1 cellular context compared by ENCODE assay signal in the genomic region with DNA sequence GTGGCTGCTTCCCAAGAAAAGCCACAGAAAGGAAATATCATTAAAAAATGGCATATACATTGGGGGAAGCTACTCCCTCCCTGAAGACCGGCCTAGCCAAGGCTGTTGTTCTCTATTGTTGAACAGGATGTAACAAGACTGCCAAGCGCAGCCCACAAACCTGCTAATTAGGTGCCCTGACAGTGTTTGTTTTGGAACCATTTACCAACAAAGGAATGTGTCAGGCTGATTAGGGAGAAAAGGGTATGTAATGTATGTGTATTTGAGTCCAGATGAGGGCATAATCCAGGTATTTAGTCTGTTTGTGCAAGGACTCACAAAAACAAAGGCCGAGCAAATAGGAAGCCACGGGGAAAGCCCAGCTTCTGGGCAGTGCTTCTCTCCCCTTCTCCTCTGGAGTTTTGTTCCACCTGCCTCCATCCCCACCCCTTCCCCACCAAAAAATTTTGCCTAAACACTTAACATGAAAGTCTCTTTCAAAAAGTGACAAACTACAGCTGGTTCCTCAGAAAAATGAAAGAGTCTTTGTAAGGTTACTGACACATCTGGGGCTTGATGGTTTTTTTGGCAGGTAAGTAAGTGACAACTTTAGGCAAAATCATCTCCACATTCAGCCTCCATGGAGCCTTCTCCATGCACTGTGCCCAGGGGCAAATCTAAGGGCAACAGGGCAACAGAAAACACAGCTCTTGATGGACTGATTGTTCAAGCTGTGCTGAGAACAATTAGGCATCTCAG.
A peak's percentile ranks its signal among the peaks of the same experiment; 100 is the strongest.
TF ChIP-seq lines count a peak whose summit lies in the region.

No MANE protein-coding gene starts in this region.

TF ChIP-seq in HepG2, 621 proteins besides CTCF, POLR2A, EP300 and RAD21 (continued from another document and continues in another):
- TF ChIP-seq TFDP2 (CRISPR knock-in tag; IDR thresholded peaks at IDR 0.05) (no peak), MEF2D (CRISPR knock-in tag; IDR thresholded peaks at IDR 0.05) (peak; percentile 84), ZNF790 (CRISPR knock-in tag; IDR thresholded peaks at IDR 0.05; ENCODE audit: borderline replicate concordance) (no peak), ZNF326 (CRISPR knock-in tag; IDR thresholded peaks at IDR 0.05; ENCODE audit: borderline replicate concordance) (no peak), ELF4 (CRISPR knock-in tag; IDR thresholded peaks at IDR 0.05; ENCODE audit: borderline replicate concordance) (0 out of 2 replicates have a peak, but pooled peaks have one; percentile 75), HNF1A (IDR thresholded peaks at IDR 0.05; ENCODE audit: low read depth) (peak; percentile 85), HNF1A (CRISPR knock-in tag; IDR thresholded peaks at IDR 0.05; ENCODE audit: borderline replicate concordance) (peak; percentile 74; the same call in 1 of the 2 replicates), ZNF329 (CRISPR knock-in tag; IDR thresholded peaks at IDR 0.05; ENCODE audit: low read depth) (no peak), ZNF678 (CRISPR knock-in tag; IDR thresholded peaks at IDR 0.05) (no peak), SOX5 (CRISPR knock-in tag; IDR thresholded peaks at IDR 0.05; ENCODE audit: borderline replicate concordance) (peak; percentile 100), ZNF207 (IDR thresholded peaks at IDR 0.05; ENCODE audit: borderline replicate concordance) (no peak), CBX1 (IDR thresholded peaks at IDR 0.05; ENCODE audit: low read depth) (no peak), JDP2 (CRISPR knock-in tag; IDR thresholded peaks at IDR 0.05; ENCODE audit: borderline replicate concordance) (no peak; the same call in 1 of the 2 replicates), SMC3 (IDR thresholded peaks at IDR 0.05; ENCODE audit: low read length) (peak; percentile 61), ATRX (CRISPR knock-in tag; IDR thresholded peaks at IDR 0.05; ENCODE audit: borderline replicate concordance) (no peak), NR2F1 (CRISPR knock-in tag; IDR thresholded peaks at IDR 0.05) (peak; percentile 51 to 63; a peak in 2 of 4 replicates), PRDM4 (CRISPR knock-in tag; IDR thresholded peaks at IDR 0.05; ENCODE audit: borderline replicate concordance) (peak; percentile 55; the same call in 1 of the 2 replicates), ZNF746 (CRISPR knock-in tag; IDR thresholded peaks at IDR 0.05) (no peak), PLRG1 (conservative IDR thresholded peaks at IDR 0.05) (no peak), JUN (CRISPR knock-in tag; IDR thresholded peaks at IDR 0.05) (peak; percentile 98), ZNF230 (CRISPR knock-in tag; IDR thresholded peaks at IDR 0.05) (no peak)
- TF ChIP-seq, protein P1, sequence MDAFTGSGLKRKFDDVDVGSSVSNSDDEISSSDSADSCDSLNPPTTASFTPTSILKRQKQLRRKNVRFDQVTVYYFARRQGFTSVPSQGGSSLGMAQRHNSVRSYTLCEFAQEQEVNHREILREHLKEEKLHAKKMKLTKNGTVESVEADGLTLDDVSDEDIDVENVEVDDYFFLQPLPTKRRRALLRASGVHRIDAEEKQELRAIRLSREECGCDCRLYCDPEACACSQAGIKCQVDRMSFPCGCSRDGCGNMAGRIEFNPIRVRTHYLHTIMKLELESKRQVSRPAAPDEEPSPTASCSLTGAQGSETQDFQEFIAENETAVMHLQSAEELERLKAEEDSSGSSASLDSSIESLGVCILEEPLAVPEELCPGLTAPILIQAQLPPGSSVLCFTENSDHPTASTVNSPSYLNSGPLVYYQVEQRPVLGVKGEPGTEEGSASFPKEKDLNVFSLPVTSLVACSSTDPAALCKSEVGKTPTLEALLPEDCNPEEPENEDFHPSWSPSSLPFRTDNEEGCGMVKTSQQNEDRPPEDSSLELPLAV (CRISPR knock-in tag; conservative IDR thresholded peaks at IDR 0.05; ENCODE audit: low read depth), result no peak
- TF ChIP-seq, protein P2, sequence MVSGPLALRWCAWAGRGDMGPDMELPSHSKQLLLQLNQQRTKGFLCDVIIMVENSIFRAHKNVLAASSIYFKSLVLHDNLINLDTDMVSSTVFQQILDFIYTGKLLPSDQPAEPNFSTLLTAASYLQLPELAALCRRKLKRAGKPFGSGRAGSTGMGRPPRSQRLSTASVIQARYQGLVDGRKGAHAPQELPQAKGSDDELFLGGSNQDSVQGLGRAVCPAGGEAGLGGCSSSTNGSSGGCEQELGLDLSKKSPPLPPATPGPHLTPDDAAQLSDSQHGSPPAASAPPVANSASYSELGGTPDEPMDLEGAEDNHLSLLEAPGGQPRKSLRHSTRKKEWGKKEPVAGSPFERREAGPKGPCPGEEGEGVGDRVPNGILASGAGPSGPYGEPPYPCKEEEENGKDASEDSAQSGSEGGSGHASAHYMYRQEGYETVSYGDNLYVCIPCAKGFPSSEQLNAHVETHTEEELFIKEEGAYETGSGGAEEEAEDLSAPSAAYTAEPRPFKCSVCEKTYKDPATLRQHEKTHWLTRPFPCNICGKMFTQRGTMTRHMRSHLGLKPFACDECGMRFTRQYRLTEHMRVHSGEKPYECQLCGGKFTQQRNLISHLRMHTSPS (CRISPR knock-in tag; IDR thresholded peaks at IDR 0.05; ENCODE audit: low read depth), result peak; percentile 90
- TF ChIP-seq, protein P3, sequence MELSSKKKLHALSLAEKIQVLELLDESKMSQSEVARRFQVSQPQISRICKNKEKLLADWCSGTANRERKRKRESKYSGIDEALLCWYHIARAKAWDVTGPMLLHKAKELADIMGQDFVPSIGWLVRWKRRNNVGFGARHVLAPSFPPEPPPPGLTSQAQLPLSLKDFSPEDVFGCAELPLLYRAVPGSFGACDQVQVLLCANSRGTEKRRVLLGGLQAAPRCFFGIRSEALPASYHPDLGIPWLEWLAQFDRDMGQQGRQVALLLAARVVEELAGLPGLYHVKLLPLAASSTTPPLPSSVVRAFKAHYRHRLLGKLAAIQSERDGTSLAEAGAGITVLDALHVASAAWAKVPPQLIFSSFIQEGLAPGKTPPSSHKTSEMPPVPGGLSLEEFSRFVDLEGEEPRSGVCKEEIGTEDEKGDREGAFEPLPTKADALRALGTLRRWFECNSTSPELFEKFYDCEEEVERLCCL (CRISPR knock-in tag; IDR thresholded peaks at IDR 0.05; ENCODE audit: borderline replicate concordance), result peak; percentile 84; the same call in 1 of the 2 replicates
- TF ChIP-seq, protein P4, sequence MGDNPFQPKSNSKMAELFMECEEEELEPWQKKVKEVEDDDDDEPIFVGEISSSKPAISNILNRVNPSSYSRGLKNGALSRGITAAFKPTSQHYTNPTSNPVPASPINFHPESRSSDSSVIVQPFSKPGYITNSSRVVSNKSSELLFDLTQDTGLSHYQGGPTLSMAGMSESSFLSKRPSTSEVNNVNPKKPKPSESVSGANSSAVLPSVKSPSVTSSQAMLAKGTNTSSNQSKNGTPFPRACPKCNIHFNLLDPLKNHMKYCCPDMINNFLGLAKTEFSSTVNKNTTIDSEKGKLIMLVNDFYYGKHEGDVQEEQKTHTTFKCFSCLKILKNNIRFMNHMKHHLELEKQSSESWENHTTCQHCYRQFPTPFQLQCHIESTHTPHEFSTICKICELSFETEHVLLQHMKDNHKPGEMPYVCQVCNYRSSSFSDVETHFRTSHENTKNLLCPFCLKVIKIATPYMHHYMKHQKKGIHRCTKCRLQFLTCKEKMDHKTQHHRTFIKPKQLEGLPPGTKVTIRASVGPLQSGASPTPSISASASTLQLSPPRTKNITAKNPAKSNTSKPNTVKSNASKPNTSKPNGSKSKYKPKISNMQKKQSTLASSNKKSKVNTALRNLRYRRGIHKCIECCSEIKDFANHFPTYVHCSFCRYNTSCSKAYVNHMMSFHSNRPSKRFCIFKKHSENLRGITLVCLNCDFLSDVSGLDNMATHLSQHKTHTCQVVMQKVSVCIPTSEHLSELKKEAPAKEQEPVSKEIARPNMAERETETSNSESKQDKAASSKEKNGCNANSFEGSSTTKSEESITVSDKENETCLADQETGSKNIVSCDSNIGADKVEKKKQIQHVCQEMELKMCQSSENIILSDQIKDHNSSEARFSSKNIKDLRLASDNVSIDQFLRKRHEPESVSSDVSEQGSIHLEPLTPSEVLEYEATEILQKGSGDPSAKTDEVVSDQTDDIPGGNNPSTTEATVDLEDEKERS (CRISPR knock-in tag; IDR thresholded peaks at IDR 0.05), result no peak
- TF ChIP-seq, protein P5, sequence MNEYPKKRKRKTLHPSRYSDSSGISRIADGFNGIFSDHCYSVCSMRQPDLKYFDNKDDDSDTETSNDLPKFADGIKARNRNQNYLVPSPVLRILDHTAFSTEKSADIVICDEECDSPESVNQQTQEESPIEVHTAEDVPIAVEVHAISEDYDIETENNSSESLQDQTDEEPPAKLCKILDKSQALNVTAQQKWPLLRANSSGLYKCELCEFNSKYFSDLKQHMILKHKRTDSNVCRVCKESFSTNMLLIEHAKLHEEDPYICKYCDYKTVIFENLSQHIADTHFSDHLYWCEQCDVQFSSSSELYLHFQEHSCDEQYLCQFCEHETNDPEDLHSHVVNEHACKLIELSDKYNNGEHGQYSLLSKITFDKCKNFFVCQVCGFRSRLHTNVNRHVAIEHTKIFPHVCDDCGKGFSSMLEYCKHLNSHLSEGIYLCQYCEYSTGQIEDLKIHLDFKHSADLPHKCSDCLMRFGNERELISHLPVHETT (CRISPR knock-in tag; conservative IDR thresholded peaks at IDR 0.05), result peak; percentile 76; the same call in 1 of the 2 replicates
- TF ChIP-seq, protein P6, sequence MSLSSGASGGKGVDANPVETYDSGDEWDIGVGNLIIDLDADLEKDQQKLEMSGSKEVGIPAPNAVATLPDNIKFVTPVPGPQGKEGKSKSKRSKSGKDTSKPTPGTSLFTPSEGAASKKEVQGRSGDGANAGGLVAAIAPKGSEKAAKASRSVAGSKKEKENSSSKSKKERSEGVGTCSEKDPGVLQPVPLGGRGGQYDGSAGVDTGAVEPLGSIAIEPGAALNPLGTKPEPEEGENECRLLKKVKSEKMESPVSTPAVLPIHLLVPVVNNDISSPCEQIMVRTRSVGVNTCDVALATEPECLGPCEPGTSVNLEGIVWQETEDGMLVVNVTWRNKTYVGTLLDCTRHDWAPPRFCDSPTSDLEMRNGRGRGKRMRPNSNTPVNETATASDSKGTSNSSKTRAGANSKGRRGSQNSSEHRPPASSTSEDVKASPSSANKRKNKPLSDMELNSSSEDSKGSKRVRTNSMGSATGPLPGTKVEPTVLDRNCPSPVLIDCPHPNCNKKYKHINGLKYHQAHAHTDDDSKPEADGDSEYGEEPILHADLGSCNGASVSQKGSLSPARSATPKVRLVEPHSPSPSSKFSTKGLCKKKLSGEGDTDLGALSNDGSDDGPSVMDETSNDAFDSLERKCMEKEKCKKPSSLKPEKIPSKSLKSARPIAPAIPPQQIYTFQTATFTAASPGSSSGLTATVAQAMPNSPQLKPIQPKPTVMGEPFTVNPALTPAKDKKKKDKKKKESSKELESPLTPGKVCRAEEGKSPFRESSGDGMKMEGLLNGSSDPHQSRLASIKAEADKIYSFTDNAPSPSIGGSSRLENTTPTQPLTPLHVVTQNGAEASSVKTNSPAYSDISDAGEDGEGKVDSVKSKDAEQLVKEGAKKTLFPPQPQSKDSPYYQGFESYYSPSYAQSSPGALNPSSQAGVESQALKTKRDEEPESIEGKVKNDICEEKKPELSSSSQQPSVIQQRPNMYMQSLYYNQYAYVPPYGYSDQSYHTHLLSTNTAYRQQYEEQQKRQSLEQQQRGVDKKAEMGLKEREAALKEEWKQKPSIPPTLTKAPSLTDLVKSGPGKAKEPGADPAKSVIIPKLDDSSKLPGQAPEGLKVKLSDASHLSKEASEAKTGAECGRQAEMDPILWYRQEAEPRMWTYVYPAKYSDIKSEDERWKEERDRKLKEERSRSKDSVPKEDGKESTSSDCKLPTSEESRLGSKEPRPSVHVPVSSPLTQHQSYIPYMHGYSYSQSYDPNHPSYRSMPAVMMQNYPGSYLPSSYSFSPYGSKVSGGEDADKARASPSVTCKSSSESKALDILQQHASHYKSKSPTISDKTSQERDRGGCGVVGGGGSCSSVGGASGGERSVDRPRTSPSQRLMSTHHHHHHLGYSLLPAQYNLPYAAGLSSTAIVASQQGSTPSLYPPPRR (CRISPR knock-in tag; IDR thresholded peaks at IDR 0.05; ENCODE audit: borderline replicate concordance), result peak; percentile 96
